ENCODE assay signal across 2 cellular contexts in genomic region chr5:138595396-138595795, GRCh38.
TF ChIP-seq lines count a peak whose summit lies in the region.

No MANE protein-coding gene starts in this region.

TF ChIP-seq in HEK293, 187 proteins besides CTCF, POLR2A, EP300 and RAD21:
- no peak for TF ChIP-seq TCF7L2 (IDR thresholded peaks at IDR 0.05; ENCODE audit: borderline replicate concordance, low read depth, low read length)
- no peak for TF ChIP-seq ZNF510 (tag by site-specific recombination; IDR thresholded peaks at IDR 0.05; ENCODE audit: insufficient replicate concordance)
- TF ChIP-seq ZNF791 (tag by site-specific recombination; IDR thresholded peaks at IDR 0.05): no peak
- TF ChIP-seq, protein P1, sequence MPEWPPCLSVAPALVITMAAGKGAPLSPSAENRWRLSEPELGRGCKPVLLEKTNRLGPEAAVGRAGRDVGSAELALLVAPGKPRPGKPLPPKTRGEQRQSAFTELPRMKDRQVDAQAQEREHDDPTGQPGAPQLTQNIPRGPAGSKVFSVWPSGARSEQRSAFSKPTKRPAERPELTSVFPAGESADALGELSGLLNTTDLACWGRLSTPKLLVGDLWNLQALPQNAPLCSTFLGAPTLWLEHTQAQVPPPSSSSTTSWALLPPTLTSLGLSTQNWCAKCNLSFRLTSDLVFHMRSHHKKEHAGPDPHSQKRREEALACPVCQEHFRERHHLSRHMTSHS (tag by site-specific recombination; IDR thresholded peaks at IDR 0.05): no peak
- TF ChIP-seq ZNF560 (tag by site-specific recombination; IDR thresholded peaks at IDR 0.05; ENCODE audit: borderline replicate concordance): no peak
- TF ChIP-seq REPIN1 (tag by site-specific recombination; IDR thresholded peaks at IDR 0.05; ENCODE audit: low read depth): no peak
- no peak for TF ChIP-seq SCRT2 (tag by site-specific recombination; IDR thresholded peaks at IDR 0.05)
- no peak for TF ChIP-seq ZNF76 (tag by site-specific recombination; IDR thresholded peaks at IDR 0.05; ENCODE audit: borderline replicate concordance, low read depth)
- no peak for TF ChIP-seq ZNF292 (tag by site-specific recombination; IDR thresholded peaks at IDR 0.05; ENCODE audit: borderline replicate concordance, low read depth)
TF ChIP-seq in HEK293: peak in this region for 0.

TF ChIP-seq in K562, 482 proteins besides CTCF, POLR2A, EP300 and RAD21 (continued from another document):
- no peak for TF ChIP-seq YY1 (IDR thresholded peaks at IDR 0.05; ENCODE audit: borderline replicate concordance in 1 of 3, control insufficient read depth in 1 of 3, extremely low read depth in 1 of 3, insufficient read depth in 3 of 3, insufficient read length in 1 of 3, insufficient replicate concordance in 2 of 3, low read depth in 1 of 3, low read length in 2 of 3)
- TF ChIP-seq ZNF24 (IDR thresholded peaks at IDR 0.05): no peak
- no peak for TF ChIP-seq TCF15 (CRISPR knock-in tag; IDR thresholded peaks at IDR 0.05)
- no peak for TF ChIP-seq ZNF184 (CRISPR knock-in tag; IDR thresholded peaks at IDR 0.05)
- no peak for TF ChIP-seq POLR2AphosphoS5 (IDR thresholded peaks at IDR 0.05; ENCODE audit: control insufficient read depth, insufficient read depth, low read depth, low read length)
- TF ChIP-seq SMC3 (conservative IDR thresholded peaks at IDR 0.05; ENCODE audit: insufficient read depth, low read depth, low read length): no peak
- TF ChIP-seq, protein P2, sequence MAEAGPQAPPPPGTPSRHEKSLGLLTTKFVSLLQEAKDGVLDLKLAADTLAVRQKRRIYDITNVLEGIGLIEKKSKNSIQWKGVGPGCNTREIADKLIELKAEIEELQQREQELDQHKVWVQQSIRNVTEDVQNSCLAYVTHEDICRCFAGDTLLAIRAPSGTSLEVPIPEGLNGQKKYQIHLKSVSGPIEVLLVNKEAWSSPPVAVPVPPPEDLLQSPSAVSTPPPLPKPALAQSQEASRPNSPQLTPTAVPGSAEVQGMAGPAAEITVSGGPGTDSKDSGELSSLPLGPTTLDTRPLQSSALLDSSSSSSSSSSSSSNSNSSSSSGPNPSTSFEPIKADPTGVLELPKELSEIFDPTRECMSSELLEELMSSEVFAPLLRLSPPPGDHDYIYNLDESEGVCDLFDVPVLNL (CRISPR knock-in tag; IDR thresholded peaks at IDR 0.05; ENCODE audit: low read depth): no peak
- TF ChIP-seq USF1 (CRISPR knock-in tag; IDR thresholded peaks at IDR 0.05): no peak
- no peak for TF ChIP-seq FOXJ2 (tag; IDR thresholded peaks at IDR 0.05)
- TF ChIP-seq, protein P3, sequence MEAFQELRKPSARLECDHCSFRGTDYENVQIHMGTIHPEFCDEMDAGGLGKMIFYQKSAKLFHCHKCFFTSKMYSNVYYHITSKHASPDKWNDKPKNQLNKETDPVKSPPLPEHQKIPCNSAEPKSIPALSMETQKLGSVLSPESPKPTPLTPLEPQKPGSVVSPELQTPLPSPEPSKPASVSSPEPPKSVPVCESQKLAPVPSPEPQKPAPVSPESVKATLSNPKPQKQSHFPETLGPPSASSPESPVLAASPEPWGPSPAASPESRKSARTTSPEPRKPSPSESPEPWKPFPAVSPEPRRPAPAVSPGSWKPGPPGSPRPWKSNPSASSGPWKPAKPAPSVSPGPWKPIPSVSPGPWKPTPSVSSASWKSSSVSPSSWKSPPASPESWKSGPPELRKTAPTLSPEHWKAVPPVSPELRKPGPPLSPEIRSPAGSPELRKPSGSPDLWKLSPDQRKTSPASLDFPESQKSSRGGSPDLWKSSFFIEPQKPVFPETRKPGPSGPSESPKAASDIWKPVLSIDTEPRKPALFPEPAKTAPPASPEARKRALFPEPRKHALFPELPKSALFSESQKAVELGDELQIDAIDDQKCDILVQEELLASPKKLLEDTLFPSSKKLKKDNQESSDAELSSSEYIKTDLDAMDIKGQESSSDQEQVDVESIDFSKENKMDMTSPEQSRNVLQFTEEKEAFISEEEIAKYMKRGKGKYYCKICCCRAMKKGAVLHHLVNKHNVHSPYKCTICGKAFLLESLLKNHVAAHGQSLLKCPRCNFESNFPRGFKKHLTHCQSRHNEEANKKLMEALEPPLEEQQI (IDR thresholded peaks at IDR 0.05): no peak
- TF ChIP-seq ATF7 (IDR thresholded peaks at IDR 0.05): no peak
- no peak for TF ChIP-seq KAT2B (IDR thresholded peaks at IDR 0.05; ENCODE audit: low read depth, low read length)
